Comparison of ENCODE assay signal across 10 cellular contexts in the genomic region with DNA sequence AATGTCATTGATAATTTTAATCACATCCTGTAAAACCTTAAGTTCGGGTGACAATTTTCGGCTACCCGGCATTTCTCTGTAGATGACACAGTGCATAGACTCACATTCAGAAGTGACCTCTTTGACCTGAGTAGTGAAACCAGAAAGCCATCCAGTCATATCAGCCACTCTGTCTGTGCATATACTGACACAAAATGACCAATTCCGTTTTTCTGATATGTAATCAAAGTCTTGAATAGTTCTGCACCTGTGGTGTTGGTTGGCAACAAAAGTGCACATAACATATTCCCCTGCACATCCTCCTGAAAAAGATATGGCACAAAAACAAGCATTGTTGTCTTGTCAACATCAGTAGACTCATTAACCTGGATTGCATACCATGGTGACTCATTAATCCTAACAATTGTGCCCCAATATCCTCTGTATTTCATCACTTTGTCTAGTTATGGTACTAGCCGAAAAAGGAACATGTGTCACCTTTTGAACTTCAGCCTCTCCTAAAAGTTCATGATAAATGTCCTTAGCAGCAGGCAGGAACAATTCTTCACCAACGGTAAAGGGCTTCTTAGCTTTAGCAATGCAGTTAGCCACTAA. TPM values are rescaled to one million over a fixed set of nuclear protein-coding genes. Genes with fewer than 3 reads are reported as not detected.
DNase-seq lines count a peak whose midpoint lies in the region; ATAC-seq, FAIRE-seq and TF ChIP-seq lines count a peak whose summit lies in the region.
"Had no signal": no experiment of that assay in that cellular context is flagged by ENCODE, and none has a peak within 500 bp of the region (broad histone marks: within the 10 kb centered on the region; RNA-seq: fewer than 3 reads in every experiment).

No MANE protein-coding gene starts in this region.

- H3K4me1 ChIP-seq in HepG2 (ENCODE audit: insufficient read depth, low read length) (peaks cover 31% of the 10 kb centered on the region), right lobe of liver (no peaks in the 10 kb centered on the region), GM23248 (ENCODE audit: insufficient read depth) (peaks cover 13% of the 10 kb centered on the region; the same call in 1 of the 2 replicates), HAP-1 (peaks cover 9% of the 10 kb centered on the region; the same call in 1 of the 2 replicates)

- TF ChIP-seq POLR2A in HepG2 (IDR thresholded peaks at IDR 0.05; ENCODE audit: insufficient read depth in 1 of 2, low read depth in 2 of 2, low read length in 2 of 2), result no peak
- TF ChIP-seq POLR2A in right lobe of liver (IDR thresholded peaks at IDR 0.05), result no peak

- H3K27me3 ChIP-seq in HepG2 (ENCODE audit: control insufficient read depth in 1 of 2, insufficient read depth in 2 of 2, low read length in 2 of 2) (peaks cover 1 to 8% of the 10 kb centered on the region in 2 experiments; a peak in 2 of 5 replicates), right lobe of liver (no peaks in the 10 kb centered on the region), GM23248 (replicated peaks; ENCODE audit: insufficient read depth) (no peaks in the 10 kb centered on the region), HAP-1 (ENCODE audit: low read depth) (no peaks in the 10 kb centered on the region)

- H3K4me3 ChIP-seq in HepG2 (replicated peaks in 1 of 3; ENCODE audit: insufficient read depth in 1 of 3, low read depth in 2 of 3, low read length in 3 of 3) (no peak overlapping the region), right lobe of liver (no peak overlapping the region), GM23248 (no peak overlapping the region), HAP-1 (no peak overlapping the region)

- no peak overlapping the region for H3K27ac ChIP-seq in HepG2 (ENCODE audit: extremely low read length, insufficient read depth, low read length)
- H3K27ac ChIP-seq in right lobe of liver, result no peak overlapping the region
- no peak overlapping the region for H3K27ac ChIP-seq in GM23248

- H3K36me3 ChIP-seq in HepG2 (replicated peaks in 1 of 2; ENCODE audit: control insufficient read depth in 1 of 2, insufficient read depth in 2 of 2, low read length in 2 of 2), result no peaks in the 10 kb centered on the region
- no peaks in the 10 kb centered on the region for H3K36me3 ChIP-seq in right lobe of liver
- no peaks in the 10 kb centered on the region for H3K36me3 ChIP-seq in GM23248 (ENCODE audit: low read depth)
- no peaks in the 10 kb centered on the region; the same call in 1 of the 2 replicates for H3K36me3 ChIP-seq in HAP-1 (replicated peaks)

- TF ChIP-seq CTCF in HepG2 (CRISPR knock-in tag; IDR thresholded peaks at IDR 0.05) (no peak), right lobe of liver (IDR thresholded peaks at IDR 0.05) (no peak)

- H3K9me3 ChIP-seq in HepG2 (ENCODE audit: low read length), result no peaks in the 10 kb centered on the region
- H3K9me3 ChIP-seq in right lobe of liver, result no peaks in the 10 kb centered on the region
- no peaks in the 10 kb centered on the region for H3K9me3 ChIP-seq in GM23248 (ENCODE audit: low read depth)
- 0 out of 2 replicates have a peak, but pooled peaks cover 7% of the 10 kb centered on the region for H3K9me3 ChIP-seq in HAP-1

- WGBS in HepG2 (ENCODE audit: low lambda C conversion rate), result 2% methylated on average over 6 of the region's 6 CpGs
- 55% methylated on average over 6 of the region's 6 CpGs for WGBS in right lobe of liver (ENCODE audit: insufficient coverage, low coverage, low lambda C conversion rate, missing lambda C conversion rate)
- 65% methylated on average over 6 of the region's 6 CpGs for WGBS in GM23248 (ENCODE audit: low coverage in 1 of 2, low lambda C conversion rate in 2 of 2, missing lambda C conversion rate in 2 of 2), 2 experiments

- no peak for TF ChIP-seq RAD21 in HepG2 (CRISPR knock-in tag; IDR thresholded peaks at IDR 0.05)

- POLR2A ChIA-PET in HepG2 (lab: Yijun Ruan, JAX), result no interaction called here

- no peak overlapping the region for H3K4me2 ChIP-seq in HepG2 (ENCODE audit: low read depth, low read length)
- no peak overlapping the region for H3K4me2 ChIP-seq in GM23248 (ENCODE audit: unreplicated experiment)

- H2AFZ ChIP-seq in HepG2 (ENCODE audit: low read length) (no peak overlapping the region), GM23248 (no peak overlapping the region)

- no peaks in the 10 kb centered on the region for H3K9me2 ChIP-seq in GM23248 (ENCODE audit: insufficient read depth)

- intact Hi-C loops in HepG2 (cut with micrococcal nuclease; ENCODE audit: unreplicated experiment), result loop anchor here (10.0 kb wide), 1 partner anchor 136 kb away; no protein-coding TSS in a partner anchor
- intact Hi-C loops in right lobe of liver (cut with DNase I), result no loop called here

- ATAC-seq in HepG2 (no peak), right lobe of liver (no peak), HG03520 (IDR thresholded peaks at IDR 0.05; ENCODE audit: unreplicated experiment) (peak; percentile 46)

- H3K9ac ChIP-seq in HepG2 (ENCODE audit: insufficient read depth, low read depth, low read length) (no peak overlapping the region), GM23248 (no peak overlapping the region)

- H3F3A ChIP-seq in GM23248 (ENCODE audit: insufficient read depth), result no peaks in the 10 kb centered on the region

- TF ChIP-seq EP300 in HepG2 (IDR thresholded peaks at IDR 0.05; ENCODE audit: low read depth in 2 of 2, low read length in 2 of 2) (no peak), HepG2 (CRISPR knock-in tag; IDR thresholded peaks at IDR 0.05; ENCODE audit: borderline replicate concordance) (no peak)

- in situ Hi-C loops in HepG2 (cut with HindIII; ENCODE audit: extremely low pct_ligation_motif_present, low pct_unique_long_range_greater_than_20kb), result no loop called here
- in situ Hi-C loops in GM23248 (cut with MboI), result no loop called here
- in situ Hi-C loops in HAP-1 (cut with MboI; ENCODE audit: low sequenced_read_pairs), result loop anchor here (25.0 kb wide), 1 partner anchor 378 kb away; a partner anchor contains a TSS

- H3K79me2 ChIP-seq in HepG2 (ENCODE audit: insufficient read depth, low read length) (peaks cover 3% of the 10 kb centered on the region), GM23248 (ENCODE audit: insufficient read depth) (peaks cover 3% of the 10 kb centered on the region)

- FAIRE-seq in HepG2 (lab: Jason Lieb, UNC), result no peak

- DNase-seq in HepG2 (ENCODE audit: low spot score) (peak; percentile 32), right lobe of liver (no peak), GM23248 (peak; percentile 6), pons (ENCODE audit: low spot score) (no peak), HAP-1 (ENCODE audit: low spot score in 2 of 2) (no peak), NCI-H2227 (lab: John Stamatoyannopoulos, UW; ENCODE audit: unreplicated experiment) (no peak), NCI-H1694 treated with DMSO at 0.1 percent for 48 hours (lab: John Stamatoyannopoulos, UW) (no peak)
- DNase-seq: activated gamma-delta T cell treated with Interleukin-2 at 50 U/mL for 16 hours, kidney glomerular epithelial cell had no signal

- H4K20me1 ChIP-seq in HepG2 (ENCODE audit: insufficient read depth, low read length) (no peaks in the 10 kb centered on the region), GM23248 (ENCODE audit: insufficient read depth) (no peaks in the 10 kb centered on the region)

- CTCF ChIA-PET in HepG2 (lab: Yijun Ruan, JAX; ENCODE audit: low intra/inter-chr PET ratio, low total read pairs), result no interaction called here

- no TSS peak for BruUV-seq in HepG2 (replicated peaks; lab: Mats Ljungman, UMichigan)

RNA-seq across cellular contexts. Expression of a gene that starts 4.7 kb away (rescaled TPM):
- total RNA-seq in HepG2 (2016; rRNA removed; fragmentation: Illumina TruSeq; extraction: Trizol) (12.9 and 16.9 TPM in 2 replicates), right lobe of liver (1 to 10 TPM; 3.6 to 9.8 (median 8.1) TPM)
- 2.5 TPM in 2 replicates for total RNA-seq in HepG2 (2016; cell fraction: cytosol; rRNA removed; fragmentation: Illumina TruSeq; extraction: Trizol; ENCODE audit: low read depth)
- 14.9 TPM in 2 replicates for total RNA-seq in HepG2 (2016; cell fraction: insoluble cytoplasmic fraction; rRNA removed; fragmentation: Illumina TruSeq; extraction: Trizol)
- total RNA-seq in HepG2 (2016; cell fraction: membrane; rRNA removed; fragmentation: Illumina TruSeq; extraction: Trizol), result 8.5 and 8.9 TPM in 2 replicates
- 10.5 and 11.0 TPM in 2 replicates for total RNA-seq in HepG2 (2016; cell fraction: nucleus; rRNA removed; fragmentation: Illumina TruSeq; extraction: Trizol)
- polyA plus RNA-seq in HepG2 (2011; rRNA removed) (9.0 and 9.6 TPM in 2 replicates), GM23248 (2016; fragmentation: Nextera tagmentation; extraction: Ambion mirVana) (5.2 and 5.4 TPM in 2 replicates)
- 9.8 and 11.3 TPM in 2 replicates for polyA plus RNA-seq in HepG2 (2011; cell fraction: cytosol; rRNA removed)
- polyA plus RNA-seq in HepG2 (2011; cell fraction: nucleus; rRNA removed), result 4.5 and 4.6 TPM in 2 replicates
- polyA plus RNA-seq in HepG2 (2012), result 15.9 and 21.6 TPM in 2 replicates
- polyA plus RNA-seq in HepG2 (2016; cell fraction: cytosol; fragmentation: Illumina TruSeq; extraction: Trizol; ENCODE audit: low read depth), result 3.6 and 3.8 TPM in 2 replicates
- polyA plus RNA-seq in HepG2 (2016; cell fraction: insoluble cytoplasmic fraction; fragmentation: Illumina TruSeq; extraction: Trizol; ENCODE audit: low read depth), result 39.4 and 44.5 TPM in 2 replicates
- 10.7 and 10.9 TPM in 2 replicates for polyA plus RNA-seq in HepG2 (2016; cell fraction: membrane; fragmentation: Illumina TruSeq; extraction: Trizol; ENCODE audit: low read depth)
- 24.8 and 26.2 TPM in 2 replicates for polyA plus RNA-seq in HepG2 (2016; cell fraction: nucleus; fragmentation: Illumina TruSeq; extraction: Trizol; ENCODE audit: insufficient read depth, low read depth)
- polyA minus RNA-seq in HepG2 (2011; rRNA and poly(A)+ RNA removed; ENCODE audit: low replicate concordance), result 9.1 and 9.6 TPM in 2 replicates
- 10.9 and 13.7 TPM in 2 replicates for polyA minus RNA-seq in HepG2 (2011; cell fraction: cytosol; rRNA and poly(A)+ RNA removed)
- polyA minus RNA-seq in HepG2 (2011; cell fraction: nucleus; rRNA and poly(A)+ RNA removed), result 6.5 and 8.1 TPM in 2 replicates
- total RNA-seq in GM23248 (2014; rRNA removed; shearing (Covaris generic)), result 12.2 and 15.0 TPM in 2 replicates

RNA-seq across cellular contexts. Expression of a gene that starts 22.9 kb away (rescaled TPM):
- 0.02 TPM in 1 of 2 replicates, not detected in the other for total RNA-seq in HepG2 (2016; rRNA removed; fragmentation: Illumina TruSeq; extraction: Trizol)
- total RNA-seq in HepG2 (2016; cell fraction: cytosol; rRNA removed; fragmentation: Illumina TruSeq; extraction: Trizol; ENCODE audit: low read depth), result not detected in 2 replicates
- total RNA-seq in HepG2 (2016; cell fraction: insoluble cytoplasmic fraction; rRNA removed; fragmentation: Illumina TruSeq; extraction: Trizol), result 0.02 and 0.09 TPM in 2 replicates
- 0.10 and 0.46 TPM in 2 replicates for total RNA-seq in HepG2 (2016; cell fraction: membrane; rRNA removed; fragmentation: Illumina TruSeq; extraction: Trizol)
- 0.09 TPM in 1 of 2 replicates, not detected in the other for total RNA-seq in HepG2 (2016; cell fraction: nucleus; rRNA removed; fragmentation: Illumina TruSeq; extraction: Trizol)
- polyA plus RNA-seq in HepG2 (2011; rRNA removed), result 0.08 and 0.10 TPM in 2 replicates
- polyA plus RNA-seq in HepG2 (2011; cell fraction: cytosol; rRNA removed), result 0.11 and 0.12 TPM in 2 replicates
- 0.31 and 0.54 TPM in 2 replicates for polyA plus RNA-seq in HepG2 (2011; cell fraction: nucleus; rRNA removed)
- 0.15 and 0.20 TPM in 2 replicates for polyA plus RNA-seq in HepG2 (2012)
- not detected in 2 replicates for polyA plus RNA-seq in HepG2 (2016; cell fraction: cytosol; fragmentation: Illumina TruSeq; extraction: Trizol; ENCODE audit: low read depth)
- polyA plus RNA-seq in HepG2 (2016; cell fraction: insoluble cytoplasmic fraction; fragmentation: Illumina TruSeq; extraction: Trizol; ENCODE audit: low read depth), result 0.04 TPM in 1 of 2 replicates, not detected in the other
- not detected in 2 replicates for polyA plus RNA-seq in HepG2 (2016; cell fraction: membrane; fragmentation: Illumina TruSeq; extraction: Trizol; ENCODE audit: low read depth)
- polyA plus RNA-seq in HepG2 (2016; cell fraction: nucleus; fragmentation: Illumina TruSeq; extraction: Trizol; ENCODE audit: insufficient read depth, low read depth), result not detected in 2 replicates
- polyA minus RNA-seq in HepG2 (2011; rRNA and poly(A)+ RNA removed; ENCODE audit: low replicate concordance), result 0.16 and 16.6 TPM in 2 replicates
- polyA minus RNA-seq in HepG2 (2011; cell fraction: cytosol; rRNA and poly(A)+ RNA removed), result 0.18 TPM in 1 of 2 replicates, not detected in the other
- polyA minus RNA-seq in HepG2 (2011; cell fraction: nucleus; rRNA and poly(A)+ RNA removed), result 0.37 and 0.52 TPM in 2 replicates
- total RNA-seq in right lobe of liver, result 1 to 10 TPM; 1.9 to 8.5 (median 3.3) TPM
- total RNA-seq in GM23248 (2014; rRNA removed; shearing (Covaris generic)), result 0.51 and 1.3 TPM in 2 replicates
- 1.1 and 1.7 TPM in 2 replicates for polyA plus RNA-seq in GM23248 (2016; fragmentation: Nextera tagmentation; extraction: Ambion mirVana)

Comparison
In these comparisons a context has a peak if more than half of its experiments do, and no peak if none do; other contexts are left out.
1. DNase-seq: peak in HepG2 (single experiment) and GM23248 (single experiment); none in right lobe of liver (0 of 3), pons (single experiment), HAP-1 (0 of 2), NCI-H2227 (single experiment) and NCI-H1694 treated with DMSO at 0.1 percent for 48 hours (single experiment).